ENCODE assay signal across 1 cellular context in genomic region chr14:24299255-24300191, GRCh38.
A peak's percentile ranks its signal among the peaks of the same experiment; 100 is the strongest.
TF ChIP-seq lines count a peak whose summit lies in the region.

TSS of gene DHRS1 (minus strand) at chr14:24299780. CDS start at chr14:24299106, 674 bp downstream.
TSS of gene NOP9 (plus strand) at chr14:24299850. CDS start at chr14:24299955, 105 bp downstream.

TF ChIP-seq in HepG2, 621 proteins besides CTCF, POLR2A, EP300 and RAD21 (continued from another document and continues in another):
- TF ChIP-seq ATF7 (IDR thresholded peaks at IDR 0.05) (peak; percentile 80), ATF7 (CRISPR knock-in tag; IDR thresholded peaks at IDR 0.05) (0 out of 2 replicates have a peak, but pooled peaks have one; percentile 30), STAT6 (CRISPR knock-in tag; IDR thresholded peaks at IDR 0.05; ENCODE audit: borderline replicate concordance) (peak; percentile 93), ZNF224 (CRISPR knock-in tag; IDR thresholded peaks at IDR 0.05) (peak; percentile 94), AGO2 (optimal IDR thresholded peaks at IDR 0.05; ENCODE audit: low read depth, low read length) (peak; percentile 100), HDAC1 (CRISPR knock-in tag; IDR thresholded peaks at IDR 0.05) (peak; percentile 100), TCF7L2 (IDR thresholded peaks at IDR 0.05; ENCODE audit: low read depth, low read length) (no peak), ZNF746 (CRISPR knock-in tag; IDR thresholded peaks at IDR 0.05) (no peak), HCFC1 (IDR thresholded peaks at IDR 0.05; ENCODE audit: low read depth, low read length) (peak; percentile 90), ZNF292 (CRISPR knock-in tag; IDR thresholded peaks at IDR 0.05; ENCODE audit: borderline replicate concordance, low read depth) (peak; percentile 96), ZNF577 (CRISPR knock-in tag; IDR thresholded peaks at IDR 0.05; ENCODE audit: borderline replicate concordance, low read depth) (no peak), ZBTB46 (CRISPR knock-in tag; IDR thresholded peaks at IDR 0.05; ENCODE audit: borderline replicate concordance) (no peak; the same call in 1 of the 2 replicates), ZNF350 (CRISPR knock-in tag; IDR thresholded peaks at IDR 0.05; ENCODE audit: borderline replicate concordance, low read depth) (peak; percentile 99), AKNA (CRISPR knock-in tag; IDR thresholded peaks at IDR 0.05; ENCODE audit: borderline replicate concordance) (no peak; the same call in 1 of the 2 replicates), BHLHE40 (IDR thresholded peaks at IDR 0.05; ENCODE audit: low read length) (no peak; the same call in 1 of the 2 replicates), ETV5 (CRISPR knock-in tag; IDR thresholded peaks at IDR 0.05; ENCODE audit: borderline replicate concordance) (peak; percentile 77; the same call in 1 of the 2 replicates), ESRRA (CRISPR knock-in tag; IDR thresholded peaks at IDR 0.05; ENCODE audit: low read depth) (peak; percentile 67; the same call in 1 of the 2 replicates), SP2 (CRISPR knock-in tag; IDR thresholded peaks at IDR 0.05) (peak; percentile 60), ZUFSP (CRISPR knock-in tag; IDR thresholded peaks at IDR 0.05; ENCODE audit: borderline replicate concordance) (no peak), ZNF331 (CRISPR knock-in tag; IDR thresholded peaks at IDR 0.05) (peak; percentile 94), ZNF563 (CRISPR knock-in tag; IDR thresholded peaks at IDR 0.05) (peak; percentile 93), RFX5 (IDR thresholded peaks at IDR 0.05; ENCODE audit: low read depth, low read length) (peak; percentile 79), ZMYM4 (CRISPR knock-in tag; IDR thresholded peaks at IDR 0.05) (peak; percentile 97), ZKSCAN8 (CRISPR knock-in tag; IDR thresholded peaks at IDR 0.05; ENCODE audit: borderline replicate concordance) (no peak; the same call in 1 of the 2 replicates), ZHX2 (IDR thresholded peaks at IDR 0.05; ENCODE audit: low read depth) (peak; percentile 99), ZHX2 (CRISPR knock-in tag; IDR thresholded peaks at IDR 0.05; ENCODE audit: borderline replicate concordance) (no peak), ZNF850 (CRISPR knock-in tag; conservative IDR thresholded peaks at IDR 0.05) (peak; percentile 47; the same call in 1 of the 2 replicates), ERF (CRISPR knock-in tag; IDR thresholded peaks at IDR 0.05) (peak; percentile 97; the same call in 1 of the 2 replicates), ZBTB7B (CRISPR knock-in tag; IDR thresholded peaks at IDR 0.05) (no peak), MXD1 (CRISPR knock-in tag; IDR thresholded peaks at IDR 0.05) (peak; percentile 97), ZBTB43 (CRISPR knock-in tag; conservative IDR thresholded peaks at IDR 0.05) (peak; percentile 82), ZNF570 (CRISPR knock-in tag; IDR thresholded peaks at IDR 0.05; ENCODE audit: borderline replicate concordance) (no peak), CAMTA2 (CRISPR knock-in tag; IDR thresholded peaks at IDR 0.05; ENCODE audit: borderline replicate concordance) (peak; percentile 66; the same call in 1 of the 2 replicates), HOXA5 (CRISPR knock-in tag; IDR thresholded peaks at IDR 0.05) (peak; percentile 98), DBP (CRISPR knock-in tag; IDR thresholded peaks at IDR 0.05; ENCODE audit: not compliant biosample characterization) (peak; percentile 99), PHF20 (CRISPR knock-in tag; IDR thresholded peaks at IDR 0.05) (no peak)
